Comparison of ENCODE assay signal across 23 cellular contexts in the genomic region with DNA sequence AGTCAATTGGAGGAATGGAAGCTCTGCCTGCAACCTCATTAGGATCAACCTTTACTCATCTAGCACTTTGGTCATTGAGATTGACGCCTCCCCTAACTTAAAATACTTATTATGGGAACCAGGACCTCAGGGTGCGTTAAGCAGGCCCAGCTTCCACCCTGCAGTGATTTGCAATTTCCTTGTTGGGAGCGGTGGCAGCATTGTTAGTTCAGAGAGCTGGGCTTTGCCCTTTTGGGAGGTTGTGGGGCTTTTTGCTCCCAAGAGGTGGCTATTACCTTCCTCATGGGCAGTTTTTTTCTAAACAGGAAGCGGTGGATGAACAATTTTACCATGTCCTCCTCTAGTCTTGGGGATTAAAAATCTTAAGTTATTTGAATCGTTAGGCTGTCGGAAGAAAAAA.
DNase-seq lines count a peak whose midpoint lies in the region; ATAC-seq, FAIRE-seq and TF ChIP-seq lines count a peak whose summit lies in the region.
"Had no signal": no experiment of that assay in that cellular context is flagged by ENCODE, and none has a peak within 500 bp of the region (broad histone marks: within the 10 kb centered on the region; RNA-seq: fewer than 3 reads in every experiment).

No MANE protein-coding gene starts in this region.

- H3K14ac ChIP-seq in H1 (ENCODE audit: insufficient read length): no peak overlapping the region

- H3K27ac ChIP-seq in GM23338 (ENCODE audit: low read depth): no peak overlapping the region
- peak overlapping the region; percentile 47; the same call in 1 of the 2 replicates for H3K27ac ChIP-seq in SK-N-MC
- H3K27ac ChIP-seq in H1 (ENCODE audit: low read depth, low read length): no peak overlapping the region
- H3K27ac ChIP-seq: 22Rv1; A549; BLaER1 treated with 17β-estradiol and CSF1 and Interleukin-3, amounts not matched to agents 10 nM and 100 nM; C4-2B had no signal

- H3K9ac ChIP-seq in SK-N-MC (ENCODE audit: insufficient read length) (no peak overlapping the region), H1 (replicated peaks in 1 of 4; ENCODE audit: extremely low read depth in 1 of 4, low read depth in 3 of 4, low read length in 3 of 4) (no peak overlapping the region)
- H3K9ac ChIP-seq: BLaER1 treated with 17β-estradiol and CSF1 and Interleukin-3, amounts not matched to agents 10 nM and 100 nM had no signal

- H3K36me3 ChIP-seq in GM23338 (ENCODE audit: insufficient read depth): no peaks in the 10 kb centered on the region
- no peaks in the 10 kb centered on the region for H3K36me3 ChIP-seq in SK-N-MC (ENCODE audit: insufficient read depth, low read length)
- H3K36me3 ChIP-seq in H1 (ENCODE audit: control insufficient read depth in 2 of 4, insufficient read depth in 4 of 4, low read length in 3 of 4): no peaks in the 10 kb centered on the region
- H3K36me3 ChIP-seq: BLaER1 treated with 17β-estradiol and CSF1 and Interleukin-3, amounts not matched to agents 10 nM and 100 nM had no signal

- peak overlapping the region; percentile 68 for H3K27ac Mint-ChIP-seq in GM23338
- H3K27ac Mint-ChIP-seq: B cell; CD4-positive, alpha-beta T cell; CD8-positive, alpha-beta T cell had no signal

- no peak overlapping the region for H2BK12ac ChIP-seq in H1 (ENCODE audit: low read depth, low read length)

- H2BK20ac ChIP-seq in H1 (ENCODE audit: low read length): no peak overlapping the region

- peaks cover 13% of the 10 kb centered on the region for H3K4me1 Mint-ChIP-seq in GM23338
- H3K4me1 Mint-ChIP-seq: B cell had no signal

- H3K9me3 ChIP-seq in SK-N-MC (ENCODE audit: low read depth, low read length) (no peaks in the 10 kb centered on the region), H1 (ENCODE audit: insufficient read depth in 2 of 2, low read depth in 1 of 2, low read length in 1 of 2) (no peaks in the 10 kb centered on the region)
- H3K9me3 ChIP-seq: A549, Caco-2 had no signal

- no peaks in the 10 kb centered on the region; the same call in 1 of the 2 replicates for H3K23me2 ChIP-seq in H1 (ENCODE audit: low read depth, low read length)

- no peaks in the 10 kb centered on the region; the same call in 2 of the 3 replicates for H3K9me3 Mint-ChIP-seq in GM23338
- H3K9me3 Mint-ChIP-seq: CD4-positive, alpha-beta T cell had no signal

- H2AK5ac ChIP-seq in H1 (ENCODE audit: low read depth, low read length): no peak overlapping the region

- H2BK15ac ChIP-seq in H1 (ENCODE audit: low read length): no peak overlapping the region

- 0 out of 2 replicates have a peak, but pooled peaks cover 3% of the 10 kb centered on the region for H3K9me2 ChIP-seq in GM23338 (ENCODE audit: insufficient read depth)

- H3K4me3 Mint-ChIP-seq in GM23338: no peak overlapping the region
- H3K4me3 Mint-ChIP-seq: B cell; CD4-positive, alpha-beta T cell; CD8-positive, alpha-beta T cell had no signal

- H3K27me3 Mint-ChIP-seq in GM23338 (ENCODE audit: insufficient read depth, low read depth, poor library complexity): no peaks in the 10 kb centered on the region

- H3K4me1 ChIP-seq in GM23338 (ENCODE audit: insufficient read depth): peaks cover 8% of the 10 kb centered on the region; the same call in 1 of the 2 replicates
- H3K4me1 ChIP-seq in H1 (replicated peaks in 1 of 4; ENCODE audit: control insufficient read depth in 3 of 4, insufficient read depth in 4 of 4, low read length in 3 of 4): 0 out of 7 replicates have a peak, but pooled peaks cover 0 to 2% (median 0%) of the 10 kb centered on the region in 4 experiments
- H3K4me1 ChIP-seq: A549; BLaER1 treated with 17β-estradiol and CSF1 and Interleukin-3, amounts not matched to agents 10 nM and 100 nM; Caco-2 had no signal

- H4K20me1 ChIP-seq in GM23338 (replicated peaks; ENCODE audit: insufficient read depth) (no peaks in the 10 kb centered on the region), H1 (replicated peaks in 1 of 2; ENCODE audit: control insufficient read depth in 1 of 2, insufficient read depth in 2 of 2, low read length in 2 of 2) (no peaks in the 10 kb centered on the region)
- H4K20me1 ChIP-seq: BLaER1 treated with 17β-estradiol and CSF1 and Interleukin-3, amounts not matched to agents 10 nM and 100 nM had no signal

- H2BK120ac ChIP-seq in H1 (replicated peaks; ENCODE audit: low read depth, low read length): no peak overlapping the region

- POLR2A ChIA-PET in H1 (lab: Charles Lee; ENCODE audit: partially characterized antibody): no interaction called here

- no peak overlapping the region for H4K91ac ChIP-seq in H1 (replicated peaks; ENCODE audit: insufficient read length, low read length)

- H3K4me2 ChIP-seq in GM23338 (no peak overlapping the region), H1 (ENCODE audit: insufficient read depth in 1 of 2, low read depth in 2 of 2, low read length in 2 of 2) (no peak overlapping the region)
- H3K4me2 ChIP-seq: A549; BLaER1 treated with 17β-estradiol and CSF1 and Interleukin-3, amounts not matched to agents 10 nM and 100 nM had no signal

- FAIRE-seq in H1 (lab: Jason Lieb, UNC): no peak
- FAIRE-seq: A549, D721Med, G401.6, GM12878, GM12892, GM18507, GM19239 had no signal

- WGBS in H1 (ENCODE audit: extremely low coverage in 1 of 2, insufficient coverage in 1 of 2, insufficient read length in 1 of 2, insufficient replicate concordance in 2 of 2, low coverage in 1 of 2, low lambda C conversion rate in 2 of 2, missing lambda C conversion rate in 1 of 2), 2 experiments: 84% methylated on average over 6 of the region's 6 CpGs; no CpG with 5 or more reads in 1 of the 2 experiments

- H4K8ac ChIP-seq in H1 (ENCODE audit: extremely low read depth, insufficient read depth, low read length): no peak overlapping the region

- no peak overlapping the region for H2BK5ac ChIP-seq in H1 (ENCODE audit: low read depth, low read length)

- no peaks in the 10 kb centered on the region for H3K79me2 ChIP-seq in GM23338 (replicated peaks; ENCODE audit: insufficient read depth)
- no peaks in the 10 kb centered on the region for H3K79me2 ChIP-seq in H1 (ENCODE audit: control insufficient read depth in 1 of 2, insufficient read depth in 2 of 2, low read length in 2 of 2)

- no peak overlapping the region for H4K5ac ChIP-seq in H1 (ENCODE audit: insufficient read length, low read depth, low read length)

- no peak overlapping the region for H3K23ac ChIP-seq in H1 (ENCODE audit: insufficient read length)

- peak overlapping the region; percentile 85; the same call in 1 of the 2 replicates for H2AFZ ChIP-seq in GM23338
- peak overlapping the region; percentile 71 for H2AFZ ChIP-seq in H1 (ENCODE audit: low read length)

- no peaks in the 10 kb centered on the region for H3K27me3 ChIP-seq in GM23338 (ENCODE audit: insufficient read depth)
- H3K27me3 ChIP-seq in H1 (replicated peaks in 1 of 4; ENCODE audit: control insufficient read depth in 3 of 4, extremely low read depth in 1 of 4, insufficient read depth in 3 of 4, low read length in 3 of 4): no peaks in the 10 kb centered on the region
- H3K27me3 ChIP-seq: BLaER1 treated with 17β-estradiol and CSF1 and Interleukin-3, amounts not matched to agents 10 nM and 100 nM had no signal

- H3K36me3 Mint-ChIP-seq in GM23338 (ENCODE audit: low read depth): no peaks in the 10 kb centered on the region
- H3K36me3 Mint-ChIP-seq: CD8-positive, alpha-beta T cell had no signal

- no peak overlapping the region for H3K56ac ChIP-seq in H1 (replicated peaks; ENCODE audit: insufficient read length, low read depth, low read length)

- H3F3A ChIP-seq in GM23338 (replicated peaks; ENCODE audit: low read depth): no peaks in the 10 kb centered on the region

- no peak overlapping the region for H3K18ac ChIP-seq in H1 (ENCODE audit: extremely low read depth, low read length)

- no peaks in the 10 kb centered on the region for H3K79me1 ChIP-seq in H1 (ENCODE audit: low read depth, low read length)

- CTCF ChIA-PET in H1 (lab: Charles Lee; ENCODE audit: partially characterized antibody): interaction anchor here (0.7 to 3.6 kb wide), 5 partner anchors 8 to 128 kb away, joined by 3 to 21 read pairs (median 3); no protein-coding TSS in a partner anchor

- TF ChIP-seq CTCF in GM23338 (conservative IDR thresholded peaks at IDR 0.05; ENCODE audit: low read depth in 2 of 2) (no peak), H1 (IDR thresholded peaks at IDR 0.05; ENCODE audit: control extremely low read depth in 1 of 3, insufficient read depth in 1 of 3, low read depth in 1 of 3, low read length in 3 of 3) (no peak)

- no peak for TF ChIP-seq POLR2A in H1 (IDR thresholded peaks at IDR 0.05; ENCODE audit: control extremely low read depth in 1 of 2, low read depth in 2 of 2, low read length in 2 of 2)

- TF ChIP-seq EP300 in H1 (IDR thresholded peaks at IDR 0.05; ENCODE audit: borderline replicate concordance in 1 of 2, low read depth in 2 of 2, low read length in 2 of 2): no peak

- ATAC-seq in GM23338 (peak; percentile 46; the same call in 2 of the 3 replicates), GM18520 (IDR thresholded peaks at IDR 0.05; ENCODE audit: unreplicated experiment) (no peak)
- ATAC-seq: A549; CD8-positive, alpha-beta T cell; GM12878 had no signal

- H3K4me3 ChIP-seq in GM23338: no peak overlapping the region
- peak overlapping the region; percentile 35; the same call in 1 of the 2 replicates for H3K4me3 ChIP-seq in SK-N-MC
- no peak overlapping the region for H3K4me3 ChIP-seq in H1 (ENCODE audit: extremely low read depth in 1 of 4, insufficient read depth in 2 of 4, low read depth in 3 of 4, low read length in 4 of 4)
- H3K4me3 ChIP-seq: A549; BLaER1 treated with 17β-estradiol and CSF1 and Interleukin-3, amounts not matched to agents 10 nM and 100 nM; GM12878 had no signal

- DNase-seq in GM23338 (ENCODE audit: low spot score): no peak
- no peak for DNase-seq in SK-N-MC (ENCODE audit: low read depth, low spot score)
- no peak for DNase-seq in H1 (ENCODE audit: low read depth in 1 of 2, low spot score in 2 of 2)
- DNase-seq in midbrain (lab: John Stamatoyannopoulos, UW): no peak
- DNase-seq: AML-193; Caco-2; Calu3; CD4-positive, alpha-beta T cell; CD8-positive, alpha-beta T cell; DMS79 treated with DMSO at 0.1 percent for 48 hours; GF-D8 had no signal

- H3K4ac ChIP-seq in H1 (replicated peaks; ENCODE audit: insufficient read length, low read depth, low read length): no peak overlapping the region

- TF ChIP-seq RAD21 in H1 (IDR thresholded peaks at IDR 0.05 in 1 of 2, conservative IDR thresholded peaks at IDR 0.05 in 1 of 2; ENCODE audit: low read depth in 2 of 2, low read length in 2 of 2): no peak

TF ChIP-seq in GM23338, 12 proteins besides CTCF, POLR2A, EP300 and RAD21 (continues in another document):
- TF ChIP-seq JUNB (IDR thresholded peaks at IDR 0.05; ENCODE audit: unreplicated experiment) (no peak), CREB1 (CRISPR knock-in tag; IDR thresholded peaks at IDR 0.05; ENCODE audit: low read depth) (no peak)

TF ChIP-seq in H1, 55 proteins besides CTCF, POLR2A, EP300 and RAD21:
- no peak for TF ChIP-seq SAP30 (IDR thresholded peaks at IDR 0.05; ENCODE audit: insufficient read depth, insufficient replicate concordance, low read length)
- no peak for TF ChIP-seq SP2 (IDR thresholded peaks at IDR 0.05; ENCODE audit: low read length)
- no peak for TF ChIP-seq CHD2 (IDR thresholded peaks at IDR 0.05; ENCODE audit: low read length)
- TF ChIP-seq TBP (IDR thresholded peaks at IDR 0.05; ENCODE audit: low read depth, low read length): peak; percentile 56; the same call in 1 of the 2 replicates
TF ChIP-seq in H1: peak in this region for 1.
